In the genomic region with DNA sequence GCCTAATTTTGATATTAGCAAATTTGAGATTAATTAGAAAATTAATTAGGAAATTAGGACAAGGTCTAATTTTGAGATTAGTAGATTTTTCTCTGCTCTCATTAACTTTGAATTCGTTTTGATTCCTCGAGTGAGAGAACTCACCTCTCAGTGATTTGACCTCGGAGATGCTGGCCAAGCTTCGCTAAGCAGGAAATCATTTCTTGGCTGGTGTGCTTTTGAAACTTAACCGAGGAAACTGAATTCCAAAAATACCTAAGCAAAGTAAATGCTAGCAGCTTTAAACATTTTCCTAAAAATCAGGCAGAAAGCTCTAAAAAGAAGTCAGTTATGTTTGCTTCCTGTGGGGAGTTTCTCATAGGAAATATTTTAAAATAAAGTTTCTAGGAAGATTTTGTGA, we compare ENCODE assay signal across 13 cellular contexts. TPM values are rescaled to one million over a fixed set of nuclear protein-coding genes. Genes with fewer than 3 reads are reported as not detected.
DNase-seq lines count a peak whose midpoint lies in the region; ATAC-seq and TF ChIP-seq lines count a peak whose summit lies in the region.
"Had no signal": no experiment of that assay in that cellular context is flagged by ENCODE, and none has a peak within 500 bp of the region (broad histone marks: within the 10 kb centered on the region; RNA-seq: fewer than 3 reads in every experiment).

No MANE protein-coding gene starts in this region.

- H3K9me3 Mint-ChIP-seq in activated CD8-positive, alpha-beta memory T cell treated with anti-CD3 and anti-CD28 coated beads, Interleukin-2, amount 10 ng/mL, durations not matched to agents 7 days and 5 days (ENCODE audit: low read depth) = no peaks in the 10 kb centered on the region
- no peaks in the 10 kb centered on the region for H3K9me3 Mint-ChIP-seq in activated CD4-positive, alpha-beta memory T cell treated with anti-CD3 and anti-CD28 coated beads, Interleukin-2, amount 10 ng/mL, durations not matched to agents 7 days and 5 days

- POLR2A ChIA-PET in activated CD4-positive, alpha-beta memory T cell treated with anti-CD3 and anti-CD28 coated beads, Interleukin-2, amount 10 ng/mL, durations not matched to agents 7 days and 5 days (lab: Charles Lee) = interaction anchor here (0.9 to 6.3 kb wide), 11 partner anchors 10 to 121 kb away, joined by 3 to 52 read pairs (median 4); partner anchors contain the start of genes CDC14A and RTCA

- peak overlapping the region; percentile 66 for H3K27ac Mint-ChIP-seq in activated CD8-positive, alpha-beta memory T cell treated with anti-CD3 and anti-CD28 coated beads, Interleukin-2, amount 10 ng/mL, durations not matched to agents 7 days and 5 days
- H3K27ac Mint-ChIP-seq in activated CD4-positive, alpha-beta memory T cell treated with anti-CD3 and anti-CD28 coated beads, Interleukin-2, amount 10 ng/mL, durations not matched to agents 7 days and 5 days = peak overlapping the region; percentile 72

- WGBS in stomach, 5 donors = 4 to 22% (median 10%) methylated on average over 5 of the region's 5 CpGs

- TF ChIP-seq POLR2A in stomach (IDR thresholded peaks at IDR 0.05) = no peak

- H3K4me3 ChIP-seq in stomach (no peak overlapping the region), WERI-Rb-1 (ENCODE audit: low read depth, low read length) (no peak overlapping the region)
- H3K4me3 ChIP-seq: skin epidermis had no signal

- no peak for ATAC-seq in activated CD8-positive, alpha-beta memory T cell treated with anti-CD3 and anti-CD28 coated beads, Interleukin-2, amount 10 ng/mL, durations not matched to agents 7 days and 5 days
- ATAC-seq: HepG2 had no signal

- no peak for TF ChIP-seq CTCF in stomach (IDR thresholded peaks at IDR 0.05)
- TF ChIP-seq CTCF in WERI-Rb-1 (IDR thresholded peaks at IDR 0.05; ENCODE audit: low read depth, low read length) = no peak

- H3K9me3 ChIP-seq in stomach (no peaks in the 10 kb centered on the region), WERI-Rb-1 (ENCODE audit: severe bottlenecking) (no peaks in the 10 kb centered on the region)

- CTCF ChIA-PET in activated CD8-positive, alpha-beta memory T cell treated with anti-CD3 and anti-CD28 coated beads, Interleukin-2, amount 10 ng/mL, durations not matched to agents 7 days and 5 days (lab: Charles Lee) = interaction anchor here (0.9 to 2.9 kb wide), 7 partner anchors 10 to 77 kb away, joined by 3 to 15 read pairs (median 5); no protein-coding TSS in a partner anchor
- CTCF ChIA-PET in activated CD4-positive, alpha-beta memory T cell treated with anti-CD3 and anti-CD28 coated beads, Interleukin-2, amount 10 ng/mL, durations not matched to agents 7 days and 5 days (lab: Charles Lee) = interaction anchor here (0.6 to 2.3 kb wide), 6 partner anchors 9 to 72 kb away, joined by 4 to 8 read pairs (median 6); no protein-coding TSS in a partner anchor

- peak overlapping the region; percentile 33 for H3K4me3 Mint-ChIP-seq in activated CD8-positive, alpha-beta memory T cell treated with anti-CD3 and anti-CD28 coated beads, Interleukin-2, amount 10 ng/mL, durations not matched to agents 7 days and 5 days
- peak overlapping the region; percentile 58 for H3K4me3 Mint-ChIP-seq in activated CD4-positive, alpha-beta memory T cell treated with anti-CD3 and anti-CD28 coated beads, Interleukin-2, amount 10 ng/mL, durations not matched to agents 7 days and 5 days

- H3K27me3 Mint-ChIP-seq in activated CD8-positive, alpha-beta memory T cell treated with anti-CD3 and anti-CD28 coated beads, Interleukin-2, amount 10 ng/mL, durations not matched to agents 7 days and 5 days = no peaks in the 10 kb centered on the region
- no peaks in the 10 kb centered on the region for H3K27me3 Mint-ChIP-seq in activated CD4-positive, alpha-beta memory T cell treated with anti-CD3 and anti-CD28 coated beads, Interleukin-2, amount 10 ng/mL, durations not matched to agents 7 days and 5 days

- no peaks in the 10 kb centered on the region for H3K27me3 ChIP-seq in stomach
- H3K27me3 ChIP-seq in WERI-Rb-1 (ENCODE audit: insufficient read depth, low read depth, severe bottlenecking) = no peaks in the 10 kb centered on the region

- H3K27ac ChIP-seq in stomach (peak overlapping the region in 4 of 5 donors; percentile 27 to 45 (median 40)), WERI-Rb-1 (no peak overlapping the region)

- H3K36me3 ChIP-seq in stomach (peaks cover 0 to 16% (median 13%) of the 10 kb centered on the region in 4 donors), WERI-Rb-1 (no peaks in the 10 kb centered on the region)

- intact Hi-C loops in stomach (cut with DNase I; ENCODE audit: low total_unique reads) = no loop called here

- no peak for TF ChIP-seq EP300 in stomach (IDR thresholded peaks at IDR 0.05)

- no peak for DNase-seq in activated CD8-positive, alpha-beta memory T cell treated with anti-CD3 and anti-CD28 coated beads, Interleukin-2, amount 10 ng/mL, durations not matched to agents 7 days and 5 days
- DNase-seq in activated CD8-positive, alpha-beta memory T cell treated with anti-CD3 and anti-CD28 coated beads, Interleukin-2, amount 50 U/mL, for 4 hours = no peak
- DNase-seq in activated CD4-positive, alpha-beta memory T cell treated with anti-CD3 and anti-CD28 coated beads, Interleukin-2, amount 10 ng/mL, durations not matched to agents 7 days and 5 days = no peak
- DNase-seq in glomerular visceral epithelial cell (ENCODE audit: extremely low spot score) = peak; percentile 31
- no peak for DNase-seq in stomach
- DNase-seq in NCI-H146 (lab: John Stamatoyannopoulos, UW) = no peak
- no peak for DNase-seq in NCI-H82 treated with DMSO at 0.1 percent for 48 hours (lab: John Stamatoyannopoulos, UW; ENCODE audit: unreplicated experiment)
- no peak for DNase-seq in WERI-Rb-1
- DNase-seq: AML-193, islet precursor cell, NCI-H748 treated with DMSO at 0.1 percent for 48 hours had no signal

- H3K4me1 Mint-ChIP-seq in activated CD8-positive, alpha-beta memory T cell treated with anti-CD3 and anti-CD28 coated beads, Interleukin-2, amount 10 ng/mL, durations not matched to agents 7 days and 5 days = peaks cover 44% of the 10 kb centered on the region
- H3K4me1 Mint-ChIP-seq in activated CD4-positive, alpha-beta memory T cell treated with anti-CD3 and anti-CD28 coated beads, Interleukin-2, amount 10 ng/mL, durations not matched to agents 7 days and 5 days = peaks cover 64% of the 10 kb centered on the region

- peaks cover 30% of the 10 kb centered on the region for H3K36me3 Mint-ChIP-seq in activated CD8-positive, alpha-beta memory T cell treated with anti-CD3 and anti-CD28 coated beads, Interleukin-2, amount 10 ng/mL, durations not matched to agents 7 days and 5 days
- peaks cover 70% of the 10 kb centered on the region for H3K36me3 Mint-ChIP-seq in activated CD4-positive, alpha-beta memory T cell treated with anti-CD3 and anti-CD28 coated beads, Interleukin-2, amount 10 ng/mL, durations not matched to agents 7 days and 5 days (ENCODE audit: low read depth)

- peaks cover 0 to 20% (median 10%) of the 10 kb centered on the region in 4 donors for H3K4me1 ChIP-seq in stomach

RNA-seq across cellular contexts. Expression of gene CDC14A, which starts 34.9 kb away (rescaled TPM):
- 10 to 100 TPM; 34.2 to 43.1 TPM for total RNA-seq in activated CD8-positive, alpha-beta memory T cell treated with anti-CD3 and anti-CD28 coated beads, Interleukin-2, amount 10 ng/mL, durations not matched to agents 7 days and 5 days
- total RNA-seq in activated CD4-positive, alpha-beta memory T cell treated with anti-CD3 and anti-CD28 coated beads, Interleukin-2, amount 10 ng/mL, durations not matched to agents 7 days and 5 days = 10 to 100 TPM; 41.8 to 44.9 TPM
- total RNA-seq in stomach = 10 to 100 TPM in 4 of 5 donors, 1 to 10 TPM in 1; 9.4 to 31.0 (median 27.2) TPM
- 1 to 10 TPM; 2.1 to 6.0 (median 3.7) TPM for polyA plus RNA-seq in stomach
